ENCODE assay signal across 17 cellular contexts in genomic region chr14:37089410-37089809, GRCh38.
DNase-seq lines count a peak whose midpoint lies in the region; ATAC-seq and TF ChIP-seq lines count a peak whose summit lies in the region.
"Had no signal": no experiment of that assay in that cellular context is flagged by ENCODE, and none has a peak within 500 bp of the region (broad histone marks: within the 10 kb centered on the region; RNA-seq: fewer than 3 reads in every experiment).

No MANE protein-coding gene starts in this region.

- no peaks in the 10 kb centered on the region for H3K36me3 ChIP-seq in Karpas-422 (ENCODE audit: insufficient read depth, low read length)
- no peaks in the 10 kb centered on the region for H3K36me3 ChIP-seq in adipocyte (ENCODE audit: control insufficient read depth, insufficient read depth, low read length, severe bottlenecking)
- no peaks in the 10 kb centered on the region for H3K36me3 ChIP-seq in mesenchymal stem cell (ENCODE audit: control insufficient read depth in 1 of 2, insufficient read depth in 2 of 2, low read depth in 1 of 2, low read length in 2 of 2)
- H3K36me3 ChIP-seq in brain microvascular endothelial cell (replicated peaks) = no peaks in the 10 kb centered on the region
- H3K36me3 ChIP-seq: BLaER1, HAP-1, SJCRH30 had no signal

- no peaks in the 10 kb centered on the region for H3K9me2 ChIP-seq in Karpas-422 (replicated peaks; ENCODE audit: insufficient read depth, low read length)

- peak overlapping the region; percentile 9 for H3K4me2 ChIP-seq in Karpas-422 (ENCODE audit: low read depth, low read length, poor library complexity, severe bottlenecking)
- no peak overlapping the region for H3K4me2 ChIP-seq in mesenchymal stem cell (ENCODE audit: low read length, poor library complexity, severe bottlenecking)
- H3K4me2 ChIP-seq: BLaER1, PC-9 had no signal

- H3K27me3 ChIP-seq in Karpas-422 (ENCODE audit: low read length) (no peaks in the 10 kb centered on the region), adipocyte (replicated peaks; ENCODE audit: control insufficient read depth, insufficient read depth, low read length) (no peaks in the 10 kb centered on the region), mesenchymal stem cell (ENCODE audit: control insufficient read depth in 1 of 2, insufficient read depth in 1 of 2, low read length in 2 of 2) (no peaks in the 10 kb centered on the region), brain microvascular endothelial cell (replicated peaks) (no peaks in the 10 kb centered on the region)
- H3K27me3 ChIP-seq: BLaER1, SJCRH30 had no signal

- no peaks in the 10 kb centered on the region for H3K79me1 ChIP-seq in mesenchymal stem cell (replicated peaks; ENCODE audit: low read length, poor library complexity, severe bottlenecking)

- DNase-seq in Daoy (ENCODE audit: low read depth) = peak; percentile 39
- DNase-seq in Karpas-422 = no peak
- peak; percentile 31 for DNase-seq in adipocyte (ENCODE audit: low read depth)
- no peak for DNase-seq in mesenchymal stem cell
- DNase-seq in NOMO-1 treated with DMSO at 0.1 percent for 48 hours (lab: John Stamatoyannopoulos, UW; ENCODE audit: unreplicated experiment) = no peak
- no peak for DNase-seq in brain microvascular endothelial cell
- DNase-seq: CD4-positive, alpha-beta memory T cell; Kasumi-1; NCI-H1092 treated with DMSO at 0.1 percent for 48 hours; NCI-H226; PC-9 had no signal

- no peak overlapping the region for H3K4ac ChIP-seq in mesenchymal stem cell (ENCODE audit: low read depth in 1 of 2, low read length in 2 of 2)

- H4K8ac ChIP-seq in mesenchymal stem cell (ENCODE audit: low read length) = no peak overlapping the region

- no peak overlapping the region for H3K9ac ChIP-seq in Karpas-422 (ENCODE audit: low read length)
- no peak overlapping the region for H3K9ac ChIP-seq in adipocyte (ENCODE audit: low read length)
- H3K9ac ChIP-seq in mesenchymal stem cell (ENCODE audit: low read length) = no peak overlapping the region
- H3K9ac ChIP-seq: BLaER1 had no signal

- H4K20me1 ChIP-seq in Karpas-422 (ENCODE audit: insufficient read depth, low read depth, low read length) = no peaks in the 10 kb centered on the region
- H4K20me1 ChIP-seq: BLaER1 had no signal

- H4K91ac ChIP-seq in mesenchymal stem cell (ENCODE audit: low read length) = no peak overlapping the region

- no peak overlapping the region for H2BK5ac ChIP-seq in mesenchymal stem cell (ENCODE audit: low read depth, low read length, poor library complexity, severe bottlenecking)

- no peak overlapping the region for H3K27ac ChIP-seq in Karpas-422 (ENCODE audit: low read length)
- no peak overlapping the region for H3K27ac ChIP-seq in mesenchymal stem cell (ENCODE audit: low read length, poor library complexity, severe bottlenecking)
- no peak overlapping the region for H3K27ac ChIP-seq in brain microvascular endothelial cell
- H3K27ac ChIP-seq: BLaER1, HL-60, PC-9, RWPE1 had no signal

- H2BK15ac ChIP-seq in mesenchymal stem cell (ENCODE audit: low read depth, poor library complexity, severe bottlenecking) = no peak overlapping the region

- no peaks in the 10 kb centered on the region for H3K9me3 ChIP-seq in Karpas-422 (ENCODE audit: low read length)
- H3K9me3 ChIP-seq in adipocyte (ENCODE audit: control insufficient read depth, low read length) = no peaks in the 10 kb centered on the region
- no peaks in the 10 kb centered on the region for H3K9me3 ChIP-seq in mesenchymal stem cell (ENCODE audit: control insufficient read depth, low read length)
- H3K9me3 ChIP-seq: BLaER1, HAP-1, SJCRH30 had no signal

- no peak overlapping the region for H3K14ac ChIP-seq in mesenchymal stem cell (ENCODE audit: low read length in 2 of 2)

- H3K4me1 ChIP-seq in Karpas-422 (ENCODE audit: low read length) (peaks cover 14% of the 10 kb centered on the region), adipocyte (ENCODE audit: control insufficient read depth, insufficient read depth, low read length) (no peaks in the 10 kb centered on the region), mesenchymal stem cell (ENCODE audit: control insufficient read depth, insufficient read depth, low read depth, low read length) (peaks cover 5% of the 10 kb centered on the region)
- H3K4me1 ChIP-seq: BLaER1, HAP-1 had no signal

- no peak overlapping the region for H3K18ac ChIP-seq in mesenchymal stem cell (ENCODE audit: low read depth in 1 of 2, low read length in 2 of 2)

- H3K4me3 ChIP-seq in Karpas-422 (ENCODE audit: low read length) (no peak overlapping the region), adipocyte (ENCODE audit: low read length) (no peak overlapping the region), mesenchymal stem cell (ENCODE audit: insufficient read depth in 1 of 2, low read depth in 1 of 2, low read length in 2 of 2) (no peak overlapping the region), brain microvascular endothelial cell (ENCODE audit: low read depth, low read length) (no peak overlapping the region)
- H3K4me3 ChIP-seq: BLaER1, HAP-1, PC-9 had no signal

- H2BK12ac ChIP-seq in mesenchymal stem cell (ENCODE audit: low read length in 2 of 2) = no peak overlapping the region

- peak overlapping the region; percentile 70 for H2AK5ac ChIP-seq in mesenchymal stem cell (ENCODE audit: low read length, severe bottlenecking)

- H2BK120ac ChIP-seq in mesenchymal stem cell (ENCODE audit: low read depth, low read length) = no peak overlapping the region

- H3K79me2 ChIP-seq in Karpas-422 (ENCODE audit: low read length) = no peaks in the 10 kb centered on the region

- no peak for ATAC-seq in GM21825 (IDR thresholded peaks at IDR 0.05; ENCODE audit: unreplicated experiment)

- TF ChIP-seq CTCF in brain microvascular endothelial cell (IDR thresholded peaks at IDR 0.05; ENCODE audit: low read depth, low read length, missing control alignments) = no peak

- in situ Hi-C loops in brain microvascular endothelial cell (cut with HindIII; ENCODE audit: low pct_ligation_motif_present, low sequenced_read_pairs) = no loop called here

- H3K23ac ChIP-seq in mesenchymal stem cell (ENCODE audit: low read length in 2 of 2) = no peak overlapping the region

- peak overlapping the region; percentile 51 for H2AFZ ChIP-seq in Karpas-422 (ENCODE audit: low read length)
- H2AFZ ChIP-seq in mesenchymal stem cell (ENCODE audit: low read depth, low read length) = no peak overlapping the region
- H2AFZ ChIP-seq: PC-9 had no signal

- WGBS in mesenchymal stem cell = 100% methylated on average over 1 of the region's 3 CpGs

Comparison
In these comparisons a context has a peak if more than half of its experiments do, and no peak if none do; other contexts are left out.
1. DNase-seq: peak in Daoy (single experiment) and adipocyte (single experiment); none in Karpas-422 (single experiment), mesenchymal stem cell (single experiment), NOMO-1 treated with DMSO at 0.1 percent for 48 hours (single experiment) and brain microvascular endothelial cell (single experiment).